In the genomic region with DNA sequence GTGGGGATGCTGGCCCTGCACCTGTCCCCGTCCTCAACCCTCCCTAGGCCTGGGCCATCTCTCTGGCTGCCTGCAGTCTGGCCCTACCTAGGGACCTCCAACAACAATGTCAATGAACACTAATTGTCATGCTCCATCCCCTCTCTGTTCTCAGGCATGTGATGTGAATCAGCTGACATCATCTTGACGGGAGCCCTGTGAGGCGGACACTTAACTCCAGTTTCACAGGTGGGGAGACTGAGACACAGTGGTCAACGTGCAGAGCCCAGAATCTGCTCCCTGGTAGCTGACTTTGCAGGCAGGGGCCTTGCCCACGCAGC, we compare ENCODE assay signal across 8 cellular contexts. TPM values are rescaled to one million over a fixed set of nuclear protein-coding genes. Genes with fewer than 3 reads are reported as not detected.
DNase-seq lines count a peak whose midpoint lies in the region; ATAC-seq lines count a peak whose summit lies in the region.

No MANE protein-coding gene starts in this region.

- no peaks in the 10 kb centered on the region for H3K36me3 ChIP-seq in HAP-1 (replicated peaks)

- no peak overlapping the region for H3K27ac Mint-ChIP-seq in activated CD4-positive, alpha-beta memory T cell treated with anti-CD3 and anti-CD28 coated beads, Interleukin-2, amount 10 ng/mL, durations not matched to agents 7 days and 5 days

- CTCF ChIA-PET in activated CD4-positive, alpha-beta memory T cell treated with anti-CD3 and anti-CD28 coated beads, Interleukin-2, amount 10 ng/mL, durations not matched to agents 7 days and 5 days (lab: Charles Lee), result interaction anchor here (0.9 to 3.6 kb wide), 11 partner anchors 8 to 524 kb away, joined by 3 to 27 read pairs (median 3); partner anchors contain the start of genes OPRL1, PRPF6, RGS19 and SAMD10

- H3K36me3 Mint-ChIP-seq in activated CD4-positive, alpha-beta memory T cell treated with anti-CD3 and anti-CD28 coated beads, Interleukin-2, amount 10 ng/mL, durations not matched to agents 7 days and 5 days (ENCODE audit: low read depth), result peaks cover 5% of the 10 kb centered on the region

- in situ Hi-C loops in HAP-1 (cut with MboI; ENCODE audit: low sequenced_read_pairs), result no loop called here

- H3K4me3 Mint-ChIP-seq in activated CD4-positive, alpha-beta memory T cell treated with anti-CD3 and anti-CD28 coated beads, Interleukin-2, amount 10 ng/mL, durations not matched to agents 7 days and 5 days, result peak overlapping the region; percentile 82

- 54% methylated on average over 5 of the region's 5 CpGs for WGBS in right cardiac atrium

- no peaks in the 10 kb centered on the region for H3K9me3 Mint-ChIP-seq in activated CD4-positive, alpha-beta memory T cell treated with anti-CD3 and anti-CD28 coated beads, Interleukin-2, amount 10 ng/mL, durations not matched to agents 7 days and 5 days

- ATAC-seq in right cardiac atrium, result no peak
- no peak for ATAC-seq in GM18868 (IDR thresholded peaks at IDR 0.05; ENCODE audit: unreplicated experiment)
- ATAC-seq in HG03196 (IDR thresholded peaks at IDR 0.05; ENCODE audit: unreplicated experiment), result no peak

- intact Hi-C loops in right cardiac atrium (cut with DNase I), result no loop called here

- H3K4me3 ChIP-seq in HAP-1 (peak overlapping the region; percentile 76), right cardiac atrium (ENCODE audit: low read length) (peak overlapping the region; percentile 21), skeletal muscle cell (ENCODE audit: low read depth, low read length) (peak overlapping the region; percentile 89)

- POLR2A ChIA-PET in activated CD4-positive, alpha-beta memory T cell treated with anti-CD3 and anti-CD28 coated beads, Interleukin-2, amount 10 ng/mL, durations not matched to agents 7 days and 5 days (lab: Charles Lee), result interaction anchor here (1.1 to 1.9 kb wide), 8 partner anchors 9 to 326 kb away, joined by 3 to 14 read pairs (median 5); partner anchors contain the start of genes LIME1, RGS19, SAMD10 and UCKL1

- no peak overlapping the region for H3K27ac ChIP-seq in right cardiac atrium (ENCODE audit: low read length)

- no peaks in the 10 kb centered on the region for H3K9me3 ChIP-seq in HAP-1
- H3K9me3 ChIP-seq in right cardiac atrium (ENCODE audit: control insufficient read depth, low read length), result no peaks in the 10 kb centered on the region

- H3K4me1 ChIP-seq in HAP-1 (peaks cover 9% of the 10 kb centered on the region), right cardiac atrium (ENCODE audit: control insufficient read depth, insufficient read depth, low read length) (peaks cover 9% of the 10 kb centered on the region)

- peaks cover 66% of the 10 kb centered on the region for H3K4me1 Mint-ChIP-seq in activated CD4-positive, alpha-beta memory T cell treated with anti-CD3 and anti-CD28 coated beads, Interleukin-2, amount 10 ng/mL, durations not matched to agents 7 days and 5 days

- no peaks in the 10 kb centered on the region for H3K27me3 Mint-ChIP-seq in activated CD4-positive, alpha-beta memory T cell treated with anti-CD3 and anti-CD28 coated beads, Interleukin-2, amount 10 ng/mL, durations not matched to agents 7 days and 5 days

- DNase-seq in HAP-1 (ENCODE audit: low spot score in 2 of 2) (no peak), right cardiac atrium (no peak), skeletal muscle cell (ENCODE audit: low read depth) (no peak), NOMO-1 (lab: John Stamatoyannopoulos, UW; ENCODE audit: unreplicated experiment in 2 of 2) (no peak)
- no peak for DNase-seq in activated CD4-positive, alpha-beta memory T cell treated with anti-CD3 and anti-CD28 coated beads, Interleukin-2, amount 10 ng/mL, durations not matched to agents 7 days and 5 days
- no peak for DNase-seq in stimulated activated CD4-positive, alpha-beta T cell treated with anti-CD3 and anti-CD28 coated beads, Interleukin-1b, Interleukin-23, amount 100 ng/mL, for 48 hours

- H3K27me3 ChIP-seq in HAP-1 (ENCODE audit: low read depth), result no peaks in the 10 kb centered on the region
- H3K27me3 ChIP-seq in right cardiac atrium (ENCODE audit: control insufficient read depth, insufficient read depth), result no peaks in the 10 kb centered on the region

RNA-seq across cellular contexts. Expression of gene TCEA2, which starts 0.8 kb away (rescaled TPM):
- 10 to 100 TPM; 66.3 to 74.1 TPM for total RNA-seq in activated CD4-positive, alpha-beta memory T cell treated with anti-CD3 and anti-CD28 coated beads, Interleukin-2, amount 10 ng/mL, durations not matched to agents 7 days and 5 days
- total RNA-seq in right cardiac atrium, result 10 to 100 TPM; 46.3 to 52.0 (median 50.0) TPM
- 38.3 TPM for polyA plus RNA-seq in right cardiac atrium

RNA-seq across cellular contexts. Expression of gene SOX18, which starts 12.8 kb away (rescaled TPM):
- under 1 TPM; 0.25 TPM for total RNA-seq in activated CD4-positive, alpha-beta memory T cell treated with anti-CD3 and anti-CD28 coated beads, Interleukin-2, amount 10 ng/mL, durations not matched to agents 7 days and 5 days
- 10 to 100 TPM; 28.7 to 42.1 (median 41.1) TPM for total RNA-seq in right cardiac atrium
- polyA plus RNA-seq in right cardiac atrium, result 26.8 TPM

RNA-seq across cellular contexts. Expression of gene RGS19, which starts 17.1 kb away (rescaled TPM):
- total RNA-seq in activated CD4-positive, alpha-beta memory T cell treated with anti-CD3 and anti-CD28 coated beads, Interleukin-2, amount 10 ng/mL, durations not matched to agents 7 days and 5 days, result 100 to 1,000 TPM; 119 to 122 TPM
- 1 to 10 TPM; 6.3 to 9.1 (median 8.3) TPM for total RNA-seq in right cardiac atrium
- polyA plus RNA-seq in right cardiac atrium, result 5.8 TPM

RNA-seq across cellular contexts. Expression of gene OPRL1, which starts 17.6 kb away (rescaled TPM):
- total RNA-seq in activated CD4-positive, alpha-beta memory T cell treated with anti-CD3 and anti-CD28 coated beads, Interleukin-2, amount 10 ng/mL, durations not matched to agents 7 days and 5 days, result 1 to 10 TPM; 1.2 to 1.6 TPM
- total RNA-seq in right cardiac atrium, result 1 to 10 TPM in 2 of 4 donors, under 1 TPM in 2; 0.50 to 1.3 (median 1.1) TPM
- 0.81 TPM for polyA plus RNA-seq in right cardiac atrium

RNA-seq across cellular contexts. Expression of gene LKAAEAR1, which starts 22.0 kb away (rescaled TPM):
- total RNA-seq in activated CD4-positive, alpha-beta memory T cell treated with anti-CD3 and anti-CD28 coated beads, Interleukin-2, amount 10 ng/mL, durations not matched to agents 7 days and 5 days, result under 1 TPM in 1 of 2 experiments, not detected in 1; 0.38 TPM
- total RNA-seq in right cardiac atrium, result under 1 TPM in 3 of 4 donors, not detected in 1; 0.29 to 0.65 (median 0.50) TPM
- 0.41 TPM for polyA plus RNA-seq in right cardiac atrium

Comparison
In these comparisons a context has a peak if more than half of its experiments do, and no peak if none do; other contexts are left out.
1. H3K4me3 ChIP-seq: peak in every context shown above with its lines; median percentile 89 in skeletal muscle cell; 76 in HAP-1; 21 in right cardiac atrium.
2. RNA of gene SOX18, which starts 12.8 kb away (total RNA-seq): 28.7 to 42.1 TPM in right cardiac atrium; 0.25 TPM in activated CD4-positive, alpha-beta memory T cell treated with anti-CD3 and anti-CD28 coated beads, Interleukin-2, amount 10 ng/mL, durations not matched to agents 7 days and 5 days; every median in the first group is over 10 times any median in the second.
3. RNA of gene RGS19, which starts 17.1 kb away (total RNA-seq): 119 to 122 TPM in activated CD4-positive, alpha-beta memory T cell treated with anti-CD3 and anti-CD28 coated beads, Interleukin-2, amount 10 ng/mL, durations not matched to agents 7 days and 5 days; 6.3 to 9.1 TPM in right cardiac atrium; every median in the first group is over 10 times any median in the second.